In the genomic region with DNA sequence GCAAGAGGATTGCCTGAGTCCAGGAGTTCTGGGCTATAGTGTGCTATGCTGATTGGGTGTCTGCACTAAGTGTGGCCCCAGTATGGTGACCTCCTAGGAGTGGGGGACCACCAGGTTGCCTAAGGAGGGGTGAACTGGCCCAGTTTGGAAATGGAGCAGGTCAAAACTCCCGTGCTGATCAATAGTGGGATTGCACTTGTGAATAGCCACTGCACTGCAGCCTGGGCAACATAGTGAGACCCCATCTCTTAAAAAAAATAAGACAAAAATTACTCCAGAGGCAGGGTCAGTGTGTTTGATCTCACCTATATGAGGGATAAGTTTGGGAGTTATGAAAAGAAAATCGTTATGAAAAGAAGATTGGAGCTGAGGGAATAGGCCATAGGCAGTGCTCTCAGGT, we compare ENCODE assay signal across 15 cellular contexts. TPM values are rescaled to one million over a fixed set of nuclear protein-coding genes. Genes with fewer than 3 reads are reported as not detected.
DNase-seq lines count a peak whose midpoint lies in the region; ATAC-seq, FAIRE-seq and TF ChIP-seq lines count a peak whose summit lies in the region.
"Had no signal": no experiment of that assay in that cellular context is flagged by ENCODE, and none has a peak within 500 bp of the region (broad histone marks: within the 10 kb centered on the region; RNA-seq: fewer than 3 reads in every experiment).

No MANE protein-coding gene starts in this region.

- no peak overlapping the region for H3K9ac ChIP-seq in HepG2 (ENCODE audit: insufficient read depth, low read depth, low read length)

- no peak for TF ChIP-seq RAD21 in HepG2 (CRISPR knock-in tag; IDR thresholded peaks at IDR 0.05)

- no peak for FAIRE-seq in HepG2 (lab: Jason Lieb, UNC)
- FAIRE-seq: GM12892 had no signal

- 74% methylated on average over 2 of the region's 2 CpGs for WGBS in HepG2 (ENCODE audit: low lambda C conversion rate)
- WGBS in right lobe of liver (ENCODE audit: insufficient coverage, low coverage, low lambda C conversion rate, missing lambda C conversion rate) = 94% methylated on average over 2 of the region's 2 CpGs

- BruUV-seq in HepG2 (replicated peaks; lab: Mats Ljungman, UMichigan) = no TSS peak

- CTCF ChIA-PET in HepG2 (lab: Yijun Ruan, JAX; ENCODE audit: low intra/inter-chr PET ratio, low total read pairs) = no interaction called here

- no peaks in the 10 kb centered on the region for H3K9me3 ChIP-seq in HepG2 (ENCODE audit: low read length)
- no peaks in the 10 kb centered on the region for H3K9me3 ChIP-seq in right lobe of liver
- H3K9me3 ChIP-seq: Caco-2 had no signal

- H4K20me1 ChIP-seq in HepG2 (ENCODE audit: insufficient read depth, low read length) = no peaks in the 10 kb centered on the region

- peaks cover 23 to 63% of the 10 kb centered on the region in 2 experiments for H3K36me3 ChIP-seq in HepG2 (replicated peaks in 1 of 2; ENCODE audit: control insufficient read depth in 1 of 2, insufficient read depth in 2 of 2, low read length in 2 of 2)
- peaks cover 0 to 34% (median 8%) of the 10 kb centered on the region in 4 donors for H3K36me3 ChIP-seq in right lobe of liver

- H3K4me1 ChIP-seq in HepG2 (ENCODE audit: insufficient read depth, low read length) = no peaks in the 10 kb centered on the region
- peaks cover 0 to 26% (median 10%) of the 10 kb centered on the region in 4 donors for H3K4me1 ChIP-seq in right lobe of liver
- H3K4me1 ChIP-seq: Caco-2 had no signal

- H3K27ac ChIP-seq in HepG2 (ENCODE audit: extremely low read length, insufficient read depth, low read length) (no peak overlapping the region), right lobe of liver (no peak overlapping the region), epithelial cell of prostate (peak overlapping the region; percentile 78)
- H3K27ac ChIP-seq: 22Rv1, HL-60 had no signal

- H3K4me3 ChIP-seq in HepG2 (replicated peaks in 1 of 3; ENCODE audit: insufficient read depth in 1 of 3, low read depth in 2 of 3, low read length in 3 of 3) (no peak overlapping the region), right lobe of liver (no peak overlapping the region)

- H3K4me2 ChIP-seq in HepG2 (ENCODE audit: low read depth, low read length) = no peak overlapping the region

- no peak for ATAC-seq in HepG2
- no peak for ATAC-seq in right lobe of liver
- no peak for ATAC-seq in sciatic nerve
- ATAC-seq in GM18498 (IDR thresholded peaks at IDR 0.05; ENCODE audit: unreplicated experiment) = no peak
- ATAC-seq: HCT116 had no signal

- H3K27me3 ChIP-seq in HepG2 (ENCODE audit: control insufficient read depth in 1 of 2, insufficient read depth in 2 of 2, low read length in 2 of 2) = no peaks in the 10 kb centered on the region
- H3K27me3 ChIP-seq in right lobe of liver = no peaks in the 10 kb centered on the region

- intact Hi-C loops in HepG2 (cut with micrococcal nuclease; ENCODE audit: unreplicated experiment) (no loop called here), right lobe of liver (cut with DNase I) (no loop called here), sciatic nerve (cut with DNase I) (no loop called here)

- no peak for TF ChIP-seq POLR2A in HepG2 (IDR thresholded peaks at IDR 0.05; ENCODE audit: insufficient read depth in 1 of 2, low read depth in 2 of 2, low read length in 2 of 2)
- no peak for TF ChIP-seq POLR2A in right lobe of liver (IDR thresholded peaks at IDR 0.05)

- no peaks in the 10 kb centered on the region for H3K79me2 ChIP-seq in HepG2 (ENCODE audit: insufficient read depth, low read length)

- POLR2A ChIA-PET in HepG2 (lab: Yijun Ruan, JAX) = no interaction called here

- in situ Hi-C loops in HepG2 (cut with HindIII; ENCODE audit: extremely low pct_ligation_motif_present, low pct_unique_long_range_greater_than_20kb) = no loop called here

- no peak for TF ChIP-seq EP300 in HepG2 (IDR thresholded peaks at IDR 0.05; ENCODE audit: low read depth in 2 of 2, low read length in 2 of 2)
- TF ChIP-seq EP300 in HepG2 (CRISPR knock-in tag; IDR thresholded peaks at IDR 0.05; ENCODE audit: borderline replicate concordance) = no peak

- TF ChIP-seq CTCF in HepG2 (CRISPR knock-in tag; IDR thresholded peaks at IDR 0.05) (no peak), right lobe of liver (IDR thresholded peaks at IDR 0.05) (no peak)

- no peak overlapping the region for H2AFZ ChIP-seq in HepG2 (ENCODE audit: low read length)

- no peak for DNase-seq in HepG2 (ENCODE audit: low spot score)
- no peak for DNase-seq in right lobe of liver
- no peak for DNase-seq in epithelial cell of prostate (ENCODE audit: low read depth, low spot score)
- DNase-seq in putamen (ENCODE audit: low spot score) = no peak
- no peak for DNase-seq in sciatic nerve (ENCODE audit: low spot score)
- DNase-seq: Caco-2; CD8-positive, alpha-beta memory T cell; DND-41; GDM1 had no signal

RNA-seq across cellular contexts. Expression of gene PAF1, which starts 21.7 kb away (rescaled TPM):
- 30.2 and 31.0 TPM in 2 replicates for total RNA-seq in HepG2 (2016; rRNA removed; fragmentation: Illumina TruSeq; extraction: Trizol)
- total RNA-seq in HepG2 (2016; cell fraction: cytosol; rRNA removed; fragmentation: Illumina TruSeq; extraction: Trizol; ENCODE audit: low read depth) = 4.3 and 4.6 TPM in 2 replicates
- 25.2 and 33.6 TPM in 2 replicates for total RNA-seq in HepG2 (2016; cell fraction: insoluble cytoplasmic fraction; rRNA removed; fragmentation: Illumina TruSeq; extraction: Trizol)
- total RNA-seq in HepG2 (2016; cell fraction: membrane; rRNA removed; fragmentation: Illumina TruSeq; extraction: Trizol) = 7.2 and 8.9 TPM in 2 replicates
- total RNA-seq in HepG2 (2016; cell fraction: nucleus; rRNA removed; fragmentation: Illumina TruSeq; extraction: Trizol) = 17.1 and 20.6 TPM in 2 replicates
- 30.3 and 31.1 TPM in 2 replicates for polyA plus RNA-seq in HepG2 (2011; rRNA removed)
- 23.2 and 28.5 TPM in 2 replicates for polyA plus RNA-seq in HepG2 (2011; cell fraction: cytosol; rRNA removed)
- 46.4 and 51.2 TPM in 2 replicates for polyA plus RNA-seq in HepG2 (2011; cell fraction: nucleus; rRNA removed)
- 31.0 and 32.0 TPM in 2 replicates for polyA plus RNA-seq in HepG2 (2012)
- 4.2 and 4.5 TPM in 2 replicates for polyA plus RNA-seq in HepG2 (2016; cell fraction: cytosol; fragmentation: Illumina TruSeq; extraction: Trizol; ENCODE audit: low read depth)
- polyA plus RNA-seq in HepG2 (2016; cell fraction: insoluble cytoplasmic fraction; fragmentation: Illumina TruSeq; extraction: Trizol; ENCODE audit: low read depth) = 45.7 and 53.2 TPM in 2 replicates
- 7.1 and 7.8 TPM in 2 replicates for polyA plus RNA-seq in HepG2 (2016; cell fraction: membrane; fragmentation: Illumina TruSeq; extraction: Trizol; ENCODE audit: low read depth)
- 51.5 and 52.7 TPM in 2 replicates for polyA plus RNA-seq in HepG2 (2016; cell fraction: nucleus; fragmentation: Illumina TruSeq; extraction: Trizol; ENCODE audit: insufficient read depth, low read depth)
- 32.5 and 51.4 TPM in 2 replicates for polyA minus RNA-seq in HepG2 (2011; rRNA and poly(A)+ RNA removed; ENCODE audit: low replicate concordance)
- 17.1 and 19.9 TPM in 2 replicates for polyA minus RNA-seq in HepG2 (2011; cell fraction: cytosol; rRNA and poly(A)+ RNA removed)
- 30.1 and 33.9 TPM in 2 replicates for polyA minus RNA-seq in HepG2 (2011; cell fraction: nucleus; rRNA and poly(A)+ RNA removed)
- 10 to 100 TPM; 18.6 to 34.9 (median 24.8) TPM for total RNA-seq in right lobe of liver
- total RNA-seq in sciatic nerve = 38.7 TPM

RNA-seq across cellular contexts. Expression of gene MED29, which starts 22.0 kb away (rescaled TPM):
- 14.0 and 18.1 TPM in 2 replicates for total RNA-seq in HepG2 (2016; rRNA removed; fragmentation: Illumina TruSeq; extraction: Trizol)
- 3.3 and 3.4 TPM in 2 replicates for total RNA-seq in HepG2 (2016; cell fraction: cytosol; rRNA removed; fragmentation: Illumina TruSeq; extraction: Trizol; ENCODE audit: low read depth)
- total RNA-seq in HepG2 (2016; cell fraction: insoluble cytoplasmic fraction; rRNA removed; fragmentation: Illumina TruSeq; extraction: Trizol) = 14.6 and 16.5 TPM in 2 replicates
- total RNA-seq in HepG2 (2016; cell fraction: membrane; rRNA removed; fragmentation: Illumina TruSeq; extraction: Trizol) = 8.2 and 8.3 TPM in 2 replicates
- total RNA-seq in HepG2 (2016; cell fraction: nucleus; rRNA removed; fragmentation: Illumina TruSeq; extraction: Trizol) = 6.8 and 6.9 TPM in 2 replicates
- polyA plus RNA-seq in HepG2 (2011; rRNA removed) = 19.7 and 23.7 TPM in 2 replicates
- polyA plus RNA-seq in HepG2 (2011; cell fraction: cytosol; rRNA removed) = 23.2 and 27.9 TPM in 2 replicates
- 16.6 and 20.4 TPM in 2 replicates for polyA plus RNA-seq in HepG2 (2011; cell fraction: nucleus; rRNA removed)
- 12.2 and 13.4 TPM in 2 replicates for polyA plus RNA-seq in HepG2 (2012)
- 3.1 TPM in 2 replicates for polyA plus RNA-seq in HepG2 (2016; cell fraction: cytosol; fragmentation: Illumina TruSeq; extraction: Trizol; ENCODE audit: low read depth)
- 18.4 and 20.3 TPM in 2 replicates for polyA plus RNA-seq in HepG2 (2016; cell fraction: insoluble cytoplasmic fraction; fragmentation: Illumina TruSeq; extraction: Trizol; ENCODE audit: low read depth)
- 6.3 and 7.9 TPM in 2 replicates for polyA plus RNA-seq in HepG2 (2016; cell fraction: membrane; fragmentation: Illumina TruSeq; extraction: Trizol; ENCODE audit: low read depth)
- 14.1 and 15.8 TPM in 2 replicates for polyA plus RNA-seq in HepG2 (2016; cell fraction: nucleus; fragmentation: Illumina TruSeq; extraction: Trizol; ENCODE audit: insufficient read depth, low read depth)
- 44.1 and 48.3 TPM in 2 replicates for polyA minus RNA-seq in HepG2 (2011; rRNA and poly(A)+ RNA removed; ENCODE audit: low replicate concordance)
- polyA minus RNA-seq in HepG2 (2011; cell fraction: cytosol; rRNA and poly(A)+ RNA removed) = 10.6 and 11.3 TPM in 2 replicates
- polyA minus RNA-seq in HepG2 (2011; cell fraction: nucleus; rRNA and poly(A)+ RNA removed) = 10.1 and 13.1 TPM in 2 replicates
- total RNA-seq in right lobe of liver = 10 to 100 TPM; 19.4 to 38.1 (median 24.1) TPM
- total RNA-seq in sciatic nerve = 37.2 TPM

RNA-seq across cellular contexts. Expression of gene SAMD4B, which starts 27.0 kb away (rescaled TPM):
- total RNA-seq in HepG2 (2016; rRNA removed; fragmentation: Illumina TruSeq; extraction: Trizol) (26.0 and 29.1 TPM in 2 replicates), right lobe of liver (10 to 100 TPM; 23.0 to 45.6 (median 31.6) TPM), sciatic nerve (139 TPM)
- total RNA-seq in HepG2 (2016; cell fraction: cytosol; rRNA removed; fragmentation: Illumina TruSeq; extraction: Trizol; ENCODE audit: low read depth) = 7.2 and 7.4 TPM in 2 replicates
- total RNA-seq in HepG2 (2016; cell fraction: insoluble cytoplasmic fraction; rRNA removed; fragmentation: Illumina TruSeq; extraction: Trizol) = 25.8 and 26.5 TPM in 2 replicates
- 26.3 and 30.4 TPM in 2 replicates for total RNA-seq in HepG2 (2016; cell fraction: membrane; rRNA removed; fragmentation: Illumina TruSeq; extraction: Trizol)
- 21.5 and 28.0 TPM in 2 replicates for total RNA-seq in HepG2 (2016; cell fraction: nucleus; rRNA removed; fragmentation: Illumina TruSeq; extraction: Trizol)
- 31.8 and 37.7 TPM in 2 replicates for polyA plus RNA-seq in HepG2 (2011; rRNA removed)
- 15.3 and 21.3 TPM in 2 replicates for polyA plus RNA-seq in HepG2 (2011; cell fraction: cytosol; rRNA removed)
- polyA plus RNA-seq in HepG2 (2011; cell fraction: nucleus; rRNA removed) = 70.1 and 82.6 TPM in 2 replicates
- polyA plus RNA-seq in HepG2 (2012) = 35.6 and 45.7 TPM in 2 replicates
- polyA plus RNA-seq in HepG2 (2016; cell fraction: cytosol; fragmentation: Illumina TruSeq; extraction: Trizol; ENCODE audit: low read depth) = 7.6 and 8.0 TPM in 2 replicates
- polyA plus RNA-seq in HepG2 (2016; cell fraction: insoluble cytoplasmic fraction; fragmentation: Illumina TruSeq; extraction: Trizol; ENCODE audit: low read depth) = 33.5 and 49.3 TPM in 2 replicates
- 31.4 and 33.2 TPM in 2 replicates for polyA plus RNA-seq in HepG2 (2016; cell fraction: membrane; fragmentation: Illumina TruSeq; extraction: Trizol; ENCODE audit: low read depth)
- polyA plus RNA-seq in HepG2 (2016; cell fraction: nucleus; fragmentation: Illumina TruSeq; extraction: Trizol; ENCODE audit: insufficient read depth, low read depth) = 81.0 and 81.2 TPM in 2 replicates
- 63.3 and 83.3 TPM in 2 replicates for polyA minus RNA-seq in HepG2 (2011; rRNA and poly(A)+ RNA removed; ENCODE audit: low replicate concordance)
- polyA minus RNA-seq in HepG2 (2011; cell fraction: cytosol; rRNA and poly(A)+ RNA removed) = 21.3 and 24.8 TPM in 2 replicates
- 25.0 and 25.6 TPM in 2 replicates for polyA minus RNA-seq in HepG2 (2011; cell fraction: nucleus; rRNA and poly(A)+ RNA removed)

RNA-seq across cellular contexts. Expression of gene GMFG, which starts 33.4 kb away (rescaled TPM):
- total RNA-seq in HepG2 (2016; rRNA removed; fragmentation: Illumina TruSeq; extraction: Trizol) (1.1 TPM in 1 of 2 replicates, not detected in the other), right lobe of liver (10 to 100 TPM in 3 of 6 experiments, 1 to 10 TPM in 3; 2.8 to 23.8 (median 12.7) TPM), sciatic nerve (51.2 TPM)
- 0.88 TPM in 1 of 2 replicates, not detected in the other for total RNA-seq in HepG2 (2016; cell fraction: cytosol; rRNA removed; fragmentation: Illumina TruSeq; extraction: Trizol; ENCODE audit: low read depth)
- total RNA-seq in HepG2 (2016; cell fraction: insoluble cytoplasmic fraction; rRNA removed; fragmentation: Illumina TruSeq; extraction: Trizol) = 0.35 and 1.1 TPM in 2 replicates
- 0.46 TPM in 1 of 2 replicates, not detected in the other for total RNA-seq in HepG2 (2016; cell fraction: membrane; rRNA removed; fragmentation: Illumina TruSeq; extraction: Trizol)
- total RNA-seq in HepG2 (2016; cell fraction: nucleus; rRNA removed; fragmentation: Illumina TruSeq; extraction: Trizol) = not detected in 2 replicates
- polyA plus RNA-seq in HepG2 (2011; rRNA removed) = 7.5 and 7.9 TPM in 2 replicates
- 5.3 and 8.4 TPM in 2 replicates for polyA plus RNA-seq in HepG2 (2011; cell fraction: cytosol; rRNA removed)
- polyA plus RNA-seq in HepG2 (2011; cell fraction: nucleus; rRNA removed) = 2.2 and 3.1 TPM in 2 replicates
- 10.9 and 18.0 TPM in 2 replicates for polyA plus RNA-seq in HepG2 (2012)
- polyA plus RNA-seq in HepG2 (2016; cell fraction: cytosol; fragmentation: Illumina TruSeq; extraction: Trizol; ENCODE audit: low read depth) = 0.45 TPM in 1 of 2 replicates, not detected in the other
- polyA plus RNA-seq in HepG2 (2016; cell fraction: insoluble cytoplasmic fraction; fragmentation: Illumina TruSeq; extraction: Trizol; ENCODE audit: low read depth) = 1.1 TPM in 1 of 2 replicates, not detected in the other
- 0.42 TPM in 1 of 2 replicates, not detected in the other for polyA plus RNA-seq in HepG2 (2016; cell fraction: membrane; fragmentation: Illumina TruSeq; extraction: Trizol; ENCODE audit: low read depth)
- not detected in 2 replicates for polyA plus RNA-seq in HepG2 (2016; cell fraction: nucleus; fragmentation: Illumina TruSeq; extraction: Trizol; ENCODE audit: insufficient read depth, low read depth)
- 1.5 TPM in 1 of 2 replicates, not detected in the other for polyA minus RNA-seq in HepG2 (2011; rRNA and poly(A)+ RNA removed; ENCODE audit: low replicate concordance)
- not detected in 2 replicates for polyA minus RNA-seq in HepG2 (2011; cell fraction: cytosol; rRNA and poly(A)+ RNA removed)
- polyA minus RNA-seq in HepG2 (2011; cell fraction: nucleus; rRNA and poly(A)+ RNA removed) = not detected in 2 replicates
- total RNA-seq: A673 had no signal

RNA-seq across cellular contexts. Expression of gene ZFP36, which starts 37.4 kb away (rescaled TPM):
- total RNA-seq in HepG2 (2016; rRNA removed; fragmentation: Illumina TruSeq; extraction: Trizol) (0.81 and 1.7 TPM in 2 replicates), right lobe of liver (100 to 1,000 TPM in 3 of 6 experiments, 10 to 100 TPM in 3; 28.3 to 156 (median 91.7) TPM), sciatic nerve (342 TPM)
- 1.2 and 1.4 TPM in 2 replicates for total RNA-seq in HepG2 (2016; cell fraction: cytosol; rRNA removed; fragmentation: Illumina TruSeq; extraction: Trizol; ENCODE audit: low read depth)
- total RNA-seq in HepG2 (2016; cell fraction: insoluble cytoplasmic fraction; rRNA removed; fragmentation: Illumina TruSeq; extraction: Trizol) = 0.52 and 1.3 TPM in 2 replicates
- total RNA-seq in HepG2 (2016; cell fraction: membrane; rRNA removed; fragmentation: Illumina TruSeq; extraction: Trizol) = 1.9 and 2.1 TPM in 2 replicates
- 1.1 and 2.6 TPM in 2 replicates for total RNA-seq in HepG2 (2016; cell fraction: nucleus; rRNA removed; fragmentation: Illumina TruSeq; extraction: Trizol)
- polyA plus RNA-seq in HepG2 (2011; rRNA removed) = 1.4 and 2.1 TPM in 2 replicates
- 2.1 TPM in 2 replicates for polyA plus RNA-seq in HepG2 (2011; cell fraction: cytosol; rRNA removed)
- polyA plus RNA-seq in HepG2 (2011; cell fraction: nucleus; rRNA removed) = 10.8 and 12.7 TPM in 2 replicates
- polyA plus RNA-seq in HepG2 (2012) = 9.4 and 10.6 TPM in 2 replicates
- 1.1 and 1.3 TPM in 2 replicates for polyA plus RNA-seq in HepG2 (2016; cell fraction: cytosol; fragmentation: Illumina TruSeq; extraction: Trizol; ENCODE audit: low read depth)
- 2.3 and 4.1 TPM in 2 replicates for polyA plus RNA-seq in HepG2 (2016; cell fraction: insoluble cytoplasmic fraction; fragmentation: Illumina TruSeq; extraction: Trizol; ENCODE audit: low read depth)
- polyA plus RNA-seq in HepG2 (2016; cell fraction: membrane; fragmentation: Illumina TruSeq; extraction: Trizol; ENCODE audit: low read depth) = 1.9 and 2.8 TPM in 2 replicates
- polyA plus RNA-seq in HepG2 (2016; cell fraction: nucleus; fragmentation: Illumina TruSeq; extraction: Trizol; ENCODE audit: insufficient read depth, low read depth) = 6.2 and 8.4 TPM in 2 replicates
- polyA minus RNA-seq in HepG2 (2011; rRNA and poly(A)+ RNA removed; ENCODE audit: low replicate concordance) = 4.1 and 5.5 TPM in 2 replicates
- 7.8 and 9.2 TPM in 2 replicates for polyA minus RNA-seq in HepG2 (2011; cell fraction: cytosol; rRNA and poly(A)+ RNA removed)
- polyA minus RNA-seq in HepG2 (2011; cell fraction: nucleus; rRNA and poly(A)+ RNA removed) = 4.1 and 6.0 TPM in 2 replicates
